ENCODE assay signal across 8 cellular contexts in the genomic region with DNA sequence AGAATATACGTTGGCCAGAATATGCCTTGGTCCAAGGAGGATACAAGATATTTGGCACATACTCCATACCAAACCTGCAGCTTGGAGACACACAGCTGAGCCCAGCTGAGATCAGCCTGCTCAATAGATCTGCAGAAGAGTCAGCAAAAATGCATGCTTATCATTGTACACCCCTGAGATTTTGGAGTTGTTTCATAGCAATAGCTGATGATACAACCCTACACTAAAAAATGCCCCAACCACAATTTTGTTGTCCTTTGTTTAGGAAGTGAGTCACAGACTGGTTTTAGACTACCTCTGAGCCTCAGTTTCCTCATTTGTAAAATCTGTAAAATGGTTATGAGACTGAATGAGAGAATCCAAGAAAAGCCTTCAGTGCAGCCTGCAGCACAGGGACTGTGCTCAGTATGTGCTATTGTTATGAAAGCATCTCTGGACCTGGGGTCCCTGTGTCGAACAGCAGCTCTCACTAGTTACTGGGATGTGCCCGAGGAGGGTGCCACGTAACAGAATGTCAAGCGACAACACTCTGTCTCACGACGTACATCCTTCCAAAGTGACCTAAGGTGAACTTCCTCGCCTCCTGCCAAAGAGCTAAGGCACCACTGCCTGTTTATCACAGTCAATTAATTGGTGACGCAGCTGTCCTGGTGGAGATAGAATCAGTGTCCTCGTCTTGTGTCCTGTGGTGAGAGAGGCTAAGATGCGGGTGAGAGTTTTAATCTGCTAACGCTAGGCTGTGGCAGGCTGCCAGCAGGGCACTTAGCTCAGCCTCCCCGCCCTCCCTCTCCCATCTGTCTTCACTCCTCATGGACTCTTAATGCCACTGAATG. TPM values are rescaled to one million over a fixed set of nuclear protein-coding genes. Genes with fewer than 3 reads are reported as not detected.
DNase-seq lines count a peak whose midpoint lies in the region; ATAC-seq and TF ChIP-seq lines count a peak whose summit lies in the region.
"Had no signal": no experiment of that assay in that cellular context is flagged by ENCODE, and none has a peak within 500 bp of the region (broad histone marks: within the 10 kb centered on the region; RNA-seq: fewer than 3 reads in every experiment).

No MANE protein-coding gene starts in this region.

- H3K27ac ChIP-seq in heart left ventricle: peak overlapping the region in 11 of 12 donors; percentile 66 to 81 (median 74)
- no peak overlapping the region for H3K27ac ChIP-seq in left lung

- TF ChIP-seq CTCF in heart left ventricle (IDR thresholded peaks at IDR 0.05) (no peak), left lung (IDR thresholded peaks at IDR 0.05) (no peak)

- H3K9me3 ChIP-seq in heart left ventricle: no peaks in the 10 kb centered on the region
- no peaks in the 10 kb centered on the region for H3K9me3 ChIP-seq in left lung

- intact Hi-C loops in heart left ventricle (cut with DNase I) (loop anchor here in 1 of 10 donors (5.0 kb wide), 1 partner anchor 354 kb away; no protein-coding TSS in a partner anchor), left lung (cut with DNase I) (no loop called here)

- no peak for TF ChIP-seq POLR2A in heart left ventricle (IDR thresholded peaks at IDR 0.05)

- H3K27me3 ChIP-seq in heart left ventricle (no peaks in the 10 kb centered on the region), left lung (no peaks in the 10 kb centered on the region)

- DNase-seq in Jurkat, Clone E6-1 (ENCODE audit: low read depth, low spot score): peak; percentile 39
- DNase-seq in heart left ventricle (peak in 4 of 5 donors; percentile 54 to 84 (median 73)), superior temporal gyrus (ENCODE audit: extremely low spot score) (peak; percentile 44), left lung (no peak), dermis blood vessel endothelial cell (no peak)
- no peak for DNase-seq in stimulated activated CD4-positive, alpha-beta T cell treated with anti-CD3 and anti-CD28 coated beads, Interleukin-12 subunit alpha, Interleukin-12 subunit beta, amount 100 ng/mL, for 4 hours
- DNase-seq: activated B cell treated with CpG ODN at 0.5 μM for 24 hours had no signal

- H3K4me3 ChIP-seq in Jurkat, Clone E6-1 (ENCODE audit: low read length): no peak overlapping the region
- H3K4me3 ChIP-seq in heart left ventricle: peak overlapping the region in 6 of 12 donors; percentile 5 to 24 (median 10)
- H3K4me3 ChIP-seq in left lung: no peak overlapping the region

- H3K36me3 ChIP-seq in heart left ventricle: peaks cover 0 to 9% (median 0%) of the 10 kb centered on the region in 9 donors
- H3K36me3 ChIP-seq in left lung: no peaks in the 10 kb centered on the region

- ATAC-seq in heart left ventricle (peak; percentile 70 to 91 (median 88)), left lung (no peak)

- 8 to 20% (median 19%) methylated on average over 6 to 13 of the region's 13 CpGs for WGBS in heart left ventricle, 4 donors

- H3K4me1 ChIP-seq in heart left ventricle: peaks cover 0 to 26% (median 19%) of the 10 kb centered on the region in 12 donors
- H3K4me1 ChIP-seq in left lung: peaks cover 6 to 17% of the 10 kb centered on the region in 2 donors

TF ChIP-seq in PFSK-1, 5 proteins besides CTCF, POLR2A, EP300 and RAD21:
- no peak for TF ChIP-seq SIN3A (IDR thresholded peaks at IDR 0.05; ENCODE audit: borderline replicate concordance, insufficient read depth, low read length)
- TF ChIP-seq POLR2AphosphoS5 (IDR thresholded peaks at IDR 0.05; ENCODE audit: low read depth, low read length): 0 out of 2 replicates have a peak, but pooled peaks have one; percentile 23
- no peak for TF ChIP-seq TAF1 (IDR thresholded peaks at IDR 0.05; ENCODE audit: borderline replicate concordance, insufficient read depth, low read length)
- TF ChIP-seq, protein P1, sequence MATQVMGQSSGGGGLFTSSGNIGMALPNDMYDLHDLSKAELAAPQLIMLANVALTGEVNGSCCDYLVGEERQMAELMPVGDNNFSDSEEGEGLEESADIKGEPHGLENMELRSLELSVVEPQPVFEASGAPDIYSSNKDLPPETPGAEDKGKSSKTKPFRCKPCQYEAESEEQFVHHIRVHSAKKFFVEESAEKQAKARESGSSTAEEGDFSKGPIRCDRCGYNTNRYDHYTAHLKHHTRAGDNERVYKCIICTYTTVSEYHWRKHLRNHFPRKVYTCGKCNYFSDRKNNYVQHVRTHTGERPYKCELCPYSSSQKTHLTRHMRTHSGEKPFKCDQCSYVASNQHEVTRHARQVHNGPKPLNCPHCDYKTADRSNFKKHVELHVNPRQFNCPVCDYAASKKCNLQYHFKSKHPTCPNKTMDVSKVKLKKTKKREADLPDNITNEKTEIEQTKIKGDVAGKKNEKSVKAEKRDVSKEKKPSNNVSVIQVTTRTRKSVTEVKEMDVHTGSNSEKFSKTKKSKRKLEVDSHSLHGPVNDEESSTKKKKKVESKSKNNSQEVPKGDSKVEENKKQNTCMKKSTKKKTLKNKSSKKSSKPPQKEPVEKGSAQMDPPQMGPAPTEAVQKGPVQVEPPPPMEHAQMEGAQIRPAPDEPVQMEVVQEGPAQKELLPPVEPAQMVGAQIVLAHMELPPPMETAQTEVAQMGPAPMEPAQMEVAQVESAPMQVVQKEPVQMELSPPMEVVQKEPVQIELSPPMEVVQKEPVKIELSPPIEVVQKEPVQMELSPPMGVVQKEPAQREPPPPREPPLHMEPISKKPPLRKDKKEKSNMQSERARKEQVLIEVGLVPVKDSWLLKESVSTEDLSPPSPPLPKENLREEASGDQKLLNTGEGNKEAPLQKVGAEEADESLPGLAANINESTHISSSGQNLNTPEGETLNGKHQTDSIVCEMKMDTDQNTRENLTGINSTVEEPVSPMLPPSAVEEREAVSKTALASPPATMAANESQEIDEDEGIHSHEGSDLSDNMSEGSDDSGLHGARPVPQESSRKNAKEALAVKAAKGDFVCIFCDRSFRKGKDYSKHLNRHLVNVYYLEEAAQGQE (IDR thresholded peaks at IDR 0.05; ENCODE audit: insufficient read depth in 1 of 2, low read depth in 2 of 2, low read length in 2 of 2): no peak
- peak; percentile 71 for TF ChIP-seq FOXP2 (optimal IDR thresholded peaks at IDR 0.05; ENCODE audit: borderline replicate concordance, extremely low read depth, extremely low read length, insufficient read depth)

RNA-seq across cellular contexts. Expression of a gene that starts 18.2 kb away (rescaled TPM):
- polyA plus RNA-seq in Jurkat, Clone E6-1 (2012; ENCODE audit: insufficient read depth, insufficient read length): 12.1 TPM
- 1.6 TPM for polyA plus RNA-seq in PFSK-1 (2012; ENCODE audit: insufficient read length, low read depth)
- total RNA-seq in heart left ventricle (10 to 100 TPM in 7 of 9 donors, 1 to 10 TPM in 2; 4.8 to 13.1 (median 12.1) TPM), left lung (10 to 100 TPM; 11.7 to 12.4 TPM), dermis blood vessel endothelial cell (5.0 and 7.1 TPM in 2 replicates)
- 10 to 100 TPM in 1 of 2 donors, 1 to 10 TPM in 1; 3.9 to 13.9 TPM for polyA plus RNA-seq in heart left ventricle

RNA-seq across cellular contexts. Expression of a gene that starts 59.2 kb away (rescaled TPM):
- not detected for polyA plus RNA-seq in Jurkat, Clone E6-1 (2012; ENCODE audit: insufficient read depth, insufficient read length)
- not detected for polyA plus RNA-seq in PFSK-1 (2012; ENCODE audit: insufficient read length, low read depth)
- total RNA-seq in heart left ventricle (1 to 10 TPM in 3 of 9 donors, under 1 TPM in 5, not detected in 1; 0.14 to 1.6 (median 0.45) TPM), left lung (under 1 TPM in 1 of 2 donors, not detected in 1; 0.13 TPM), dermis blood vessel endothelial cell (not detected in 2 replicates)
- polyA plus RNA-seq in heart left ventricle: under 1 TPM; 0.21 to 0.34 TPM
- total RNA-seq: activated B cell treated with CpG ODN at 0.5 μM for 24 hours had no signal

Comparison
In these comparisons a context has a peak if more than half of its experiments do, and no peak if none do; other contexts are left out.
1. DNase-seq: peak in Jurkat, Clone E6-1 (single experiment), heart left ventricle (4 of 5) and superior temporal gyrus (single experiment); none in stimulated activated CD4-positive, alpha-beta T cell treated with anti-CD3 and anti-CD28 coated beads, Interleukin-12 subunit alpha, Interleukin-12 subunit beta, amount 100 ng/mL, for 4 hours (single experiment), left lung (0 of 2) and dermis blood vessel endothelial cell (single experiment).
2. H3K27ac ChIP-seq: peak in heart left ventricle (11 of 12); none in left lung (0 of 2).